18 cellular contexts compared by ENCODE assay signal in the genomic region with DNA sequence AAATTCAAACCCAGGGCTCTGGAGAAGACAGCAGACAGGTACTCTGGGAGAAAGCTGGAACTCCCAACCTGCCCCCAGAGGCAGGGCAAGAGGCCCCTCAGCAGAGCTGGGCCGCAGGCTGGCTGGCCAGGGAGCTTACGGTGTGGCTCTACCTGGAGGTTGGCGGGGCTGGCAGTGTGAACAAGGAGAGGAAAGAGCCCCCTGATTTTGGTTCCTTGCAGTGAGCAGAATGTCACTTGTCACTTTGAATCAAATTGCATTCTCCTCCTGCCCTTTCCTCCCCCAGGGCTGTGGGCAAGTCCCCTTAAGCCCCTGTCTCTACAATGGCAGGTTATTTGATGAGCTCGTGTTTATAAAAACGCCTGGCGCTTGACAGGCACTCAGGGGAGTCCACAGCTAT. TPM values are rescaled to one million over a fixed set of nuclear protein-coding genes. Genes with fewer than 3 reads are reported as not detected.
DNase-seq lines count a peak whose midpoint lies in the region; ATAC-seq and TF ChIP-seq lines count a peak whose summit lies in the region.
"Had no signal": no experiment of that assay in that cellular context is flagged by ENCODE, and none has a peak within 500 bp of the region (broad histone marks: within the 10 kb centered on the region; RNA-seq: fewer than 3 reads in every experiment).

No MANE protein-coding gene starts in this region.

- TF ChIP-seq CTCF in coronary artery (IDR thresholded peaks at IDR 0.05) (no peak), RWPE1 (conservative IDR thresholded peaks at IDR 0.05; ENCODE audit: low read depth) (no peak), prostate gland (IDR thresholded peaks at IDR 0.05) (no peak)

- intact Hi-C loops in cardiac septum (cut with DNase I) (no loop called here), right cardiac atrium (cut with DNase I) (no loop called here), posterior vena cava (cut with DNase I) (loop anchor here (5.0 kb wide), 2 partner anchors 196 to 491 kb away; no protein-coding TSS in a partner anchor), prostate gland (cut with DNase I) (no loop called here)

- no peaks in the 10 kb centered on the region for H3K36me3 ChIP-seq in prostate gland

- CTCF ChIA-PET in RWPE1 (lab: Yijun Ruan, JAX), result interaction anchor here (0.9 kb wide), 2 partner anchors 14 to 23 kb away, joined by 3 read pairs; no protein-coding TSS in a partner anchor

- peak; percentile 22 for DNase-seq in cardiac septum (ENCODE audit: low spot score)
- no peak for DNase-seq in right cardiac atrium
- peak; percentile 53 for DNase-seq in coronary artery (ENCODE audit: low spot score)
- peak; percentile 58 for DNase-seq in posterior vena cava (ENCODE audit: low spot score)
- peak; percentile 35 for DNase-seq in ureter (ENCODE audit: low spot score)
- no peak for DNase-seq in RWPE1 (ENCODE audit: low spot score)
- DNase-seq in prostate gland (ENCODE audit: low spot score), result no peak
- no peak for DNase-seq in activated naive CD4-positive, alpha-beta T cell treated with Interleukin-2 at 50 U/mL for 16 hours
- DNase-seq: AML-193; Calu3; HCEC 1CT; IMR-90; Kasumi-1; NCI-H1105 treated with DMSO at 0.1 percent for 48 hours; NCI-H187 treated with DMSO at 0.1 percent for 48 hours; NCI-H526 treated with DMSO at 0.1 percent for 48 hours; NK-92 treated with Interleukin-12 subunit alpha and Interleukin-12 subunit beta, amount 100 ng/mL, for 24 hours had no signal

- POLR2A ChIA-PET in RWPE1 (lab: Yijun Ruan, JAX; ENCODE audit: low non-redundant PET), result no interaction called here

- 87% methylated on average over 6 of the region's 6 CpGs for WGBS in right cardiac atrium
- WGBS in prostate gland, result 88% methylated on average over 6 of the region's 6 CpGs

- no peak overlapping the region for H3K4me3 ChIP-seq in right cardiac atrium (ENCODE audit: low read length)
- no peak overlapping the region for H3K4me3 ChIP-seq in coronary artery
- H3K4me3 ChIP-seq in prostate gland, result no peak overlapping the region
- H3K4me3 ChIP-seq: GM12878 had no signal

- H3K27ac ChIP-seq in right cardiac atrium (ENCODE audit: low read length), result no peak overlapping the region
- H3K27ac ChIP-seq in coronary artery, result peak overlapping the region; percentile 17 to 66
- H3K27ac ChIP-seq in RWPE1, result no peak overlapping the region
- no peak overlapping the region for H3K27ac ChIP-seq in prostate gland

- TF ChIP-seq POLR2A in prostate gland (IDR thresholded peaks at IDR 0.05), result no peak

- H3K9me3 ChIP-seq in right cardiac atrium (ENCODE audit: control insufficient read depth, low read length) (no peaks in the 10 kb centered on the region), prostate gland (no peaks in the 10 kb centered on the region)

- H3K27me3 ChIP-seq in right cardiac atrium (ENCODE audit: control insufficient read depth, insufficient read depth), result no peaks in the 10 kb centered on the region
- H3K27me3 ChIP-seq in prostate gland (replicated peaks; ENCODE audit: insufficient read depth), result no peaks in the 10 kb centered on the region

- H3K4me1 ChIP-seq in right cardiac atrium (ENCODE audit: control insufficient read depth, insufficient read depth, low read length) (peaks cover 6% of the 10 kb centered on the region), prostate gland (replicated peaks) (no peaks in the 10 kb centered on the region)

- ATAC-seq in right cardiac atrium, result no peak
- ATAC-seq: GM12878 had no signal

RNA-seq across cellular contexts. Expression of a gene that starts 32.6 kb away (rescaled TPM):
- total RNA-seq in cardiac septum (0.78 TPM), right cardiac atrium (under 1 TPM; 0.29 to 0.56 (median 0.38) TPM), posterior vena cava (under 1 TPM; 0.67 to 0.79 TPM), ureter (0.78 TPM), prostate gland (1 to 10 TPM in 1 of 2 donors, not detected in 1; 1.4 TPM)
- 0.81 TPM for polyA plus RNA-seq in right cardiac atrium

RNA-seq across cellular contexts. Expression of a gene that starts 41.8 kb away (rescaled TPM):
- total RNA-seq in cardiac septum, result 40.7 TPM
- total RNA-seq in right cardiac atrium, result 10 to 100 TPM; 51.5 to 57.6 (median 53.4) TPM
- polyA plus RNA-seq in right cardiac atrium, result 64.4 TPM
- total RNA-seq in posterior vena cava, result 10 to 100 TPM; 31.0 to 35.4 TPM
- total RNA-seq in ureter, result 43.5 TPM
- total RNA-seq in prostate gland, result 10 to 100 TPM; 36.6 to 42.3 TPM

Comparison
In these comparisons a context has a peak if more than half of its experiments do, and no peak if none do; other contexts are left out.
1. DNase-seq: peak in cardiac septum (single experiment), coronary artery (single experiment), posterior vena cava (single experiment) and ureter (single experiment); none in right cardiac atrium (0 of 3), RWPE1 (single experiment), prostate gland (single experiment) and activated naive CD4-positive, alpha-beta T cell treated with Interleukin-2 at 50 U/mL for 16 hours (single experiment).
2. H3K27ac ChIP-seq: peak in coronary artery (2 of 2); none in right cardiac atrium (single experiment), RWPE1 (single experiment) and prostate gland (0 of 2).
3. intact Hi-C loops: an anchor here in posterior vena cava (5.0 kb wide); none called in cardiac septum, right cardiac atrium and prostate gland.